In the genomic region with DNA sequence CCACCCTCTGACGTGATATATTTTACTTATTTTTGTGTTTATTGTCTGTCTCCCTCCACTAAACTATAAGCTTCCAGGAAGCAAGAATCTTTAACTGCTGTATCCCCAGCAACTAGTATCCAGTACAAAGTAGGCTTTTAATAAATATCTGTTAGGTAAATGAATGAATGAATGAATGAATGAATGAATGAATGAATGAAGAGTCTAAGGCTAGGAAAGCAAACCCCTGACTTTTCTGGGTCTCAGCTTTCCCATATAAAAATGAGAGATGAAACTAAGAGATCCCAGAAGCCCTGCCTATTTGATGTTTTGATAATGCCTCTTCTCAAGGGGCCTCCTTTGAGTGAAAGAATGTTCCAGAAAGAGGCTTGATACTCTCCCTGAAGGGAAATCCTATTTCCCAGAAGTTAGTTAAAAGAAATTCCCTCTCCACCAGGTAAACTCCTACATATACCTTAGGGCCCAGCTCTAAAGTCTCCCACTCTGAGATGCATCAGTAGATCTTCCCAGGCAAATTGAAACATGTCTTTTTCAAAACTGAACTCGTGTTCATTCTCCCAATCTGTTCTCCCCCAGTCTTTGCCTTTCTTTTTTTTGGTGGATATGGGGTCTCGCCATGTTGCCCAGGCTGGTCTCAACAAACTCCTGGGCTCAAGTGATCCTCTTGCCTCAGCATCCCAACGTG, we compare ENCODE assay signal across 1 cellular context.
TF ChIP-seq lines count a peak whose summit lies in the region.

No MANE protein-coding gene starts in this region.

TF ChIP-seq in GM12878, 131 proteins besides CTCF, POLR2A, EP300 and RAD21:
- TF ChIP-seq, protein P1, sequence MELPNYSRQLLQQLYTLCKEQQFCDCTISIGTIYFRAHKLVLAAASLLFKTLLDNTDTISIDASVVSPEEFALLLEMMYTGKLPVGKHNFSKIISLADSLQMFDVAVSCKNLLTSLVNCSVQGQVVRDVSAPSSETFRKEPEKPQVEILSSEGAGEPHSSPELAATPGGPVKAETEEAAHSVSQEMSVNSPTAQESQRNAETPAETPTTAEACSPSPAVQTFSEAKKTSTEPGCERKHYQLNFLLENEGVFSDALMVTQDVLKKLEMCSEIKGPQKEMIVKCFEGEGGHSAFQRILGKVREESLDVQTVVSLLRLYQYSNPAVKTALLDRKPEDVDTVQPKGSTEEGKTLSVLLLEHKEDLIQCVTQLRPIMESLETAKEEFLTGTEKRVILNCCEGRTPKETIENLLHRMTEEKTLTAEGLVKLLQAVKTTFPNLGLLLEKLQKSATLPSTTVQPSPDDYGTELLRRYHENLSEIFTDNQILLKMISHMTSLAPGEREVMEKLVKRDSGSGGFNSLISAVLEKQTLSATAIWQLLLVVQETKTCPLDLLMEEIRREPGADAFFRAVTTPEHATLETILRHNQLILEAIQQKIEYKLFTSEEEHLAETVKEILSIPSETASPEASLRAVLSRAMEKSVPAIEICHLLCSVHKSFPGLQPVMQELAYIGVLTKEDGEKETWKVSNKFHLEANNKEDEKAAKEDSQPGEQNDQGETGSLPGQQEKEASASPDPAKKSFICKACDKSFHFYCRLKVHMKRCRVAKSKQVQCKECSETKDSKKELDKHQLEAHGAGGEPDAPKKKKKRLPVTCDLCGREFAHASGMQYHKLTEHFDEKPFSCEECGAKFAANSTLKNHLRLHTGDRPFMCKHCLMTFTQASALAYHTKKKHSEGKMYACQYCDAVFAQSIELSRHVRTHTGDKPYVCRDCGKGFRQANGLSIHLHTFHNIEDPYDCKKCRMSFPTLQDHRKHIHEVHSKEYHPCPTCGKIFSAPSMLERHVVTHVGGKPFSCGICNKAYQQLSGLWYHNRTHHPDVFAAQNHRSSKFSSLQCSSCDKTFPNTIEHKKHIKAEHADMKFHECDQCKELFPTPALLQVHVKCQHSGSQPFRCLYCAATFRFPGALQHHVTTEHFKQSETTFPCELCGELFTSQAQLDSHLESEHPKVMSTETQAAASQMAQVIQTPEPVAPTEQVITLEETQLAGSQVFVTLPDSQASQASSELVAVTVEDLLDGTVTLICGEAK (IDR thresholded peaks at IDR 0.05; ENCODE audit: borderline replicate concordance), result no peak
- no peak for TF ChIP-seq RELA (IDR thresholded peaks at IDR 0.05; ENCODE audit: borderline replicate concordance, partially characterized antibody)
- TF ChIP-seq ZNF24 (IDR thresholded peaks at IDR 0.05), result peak; percentile 70; the same call in 1 of the 2 replicates
- TF ChIP-seq, protein P2, sequence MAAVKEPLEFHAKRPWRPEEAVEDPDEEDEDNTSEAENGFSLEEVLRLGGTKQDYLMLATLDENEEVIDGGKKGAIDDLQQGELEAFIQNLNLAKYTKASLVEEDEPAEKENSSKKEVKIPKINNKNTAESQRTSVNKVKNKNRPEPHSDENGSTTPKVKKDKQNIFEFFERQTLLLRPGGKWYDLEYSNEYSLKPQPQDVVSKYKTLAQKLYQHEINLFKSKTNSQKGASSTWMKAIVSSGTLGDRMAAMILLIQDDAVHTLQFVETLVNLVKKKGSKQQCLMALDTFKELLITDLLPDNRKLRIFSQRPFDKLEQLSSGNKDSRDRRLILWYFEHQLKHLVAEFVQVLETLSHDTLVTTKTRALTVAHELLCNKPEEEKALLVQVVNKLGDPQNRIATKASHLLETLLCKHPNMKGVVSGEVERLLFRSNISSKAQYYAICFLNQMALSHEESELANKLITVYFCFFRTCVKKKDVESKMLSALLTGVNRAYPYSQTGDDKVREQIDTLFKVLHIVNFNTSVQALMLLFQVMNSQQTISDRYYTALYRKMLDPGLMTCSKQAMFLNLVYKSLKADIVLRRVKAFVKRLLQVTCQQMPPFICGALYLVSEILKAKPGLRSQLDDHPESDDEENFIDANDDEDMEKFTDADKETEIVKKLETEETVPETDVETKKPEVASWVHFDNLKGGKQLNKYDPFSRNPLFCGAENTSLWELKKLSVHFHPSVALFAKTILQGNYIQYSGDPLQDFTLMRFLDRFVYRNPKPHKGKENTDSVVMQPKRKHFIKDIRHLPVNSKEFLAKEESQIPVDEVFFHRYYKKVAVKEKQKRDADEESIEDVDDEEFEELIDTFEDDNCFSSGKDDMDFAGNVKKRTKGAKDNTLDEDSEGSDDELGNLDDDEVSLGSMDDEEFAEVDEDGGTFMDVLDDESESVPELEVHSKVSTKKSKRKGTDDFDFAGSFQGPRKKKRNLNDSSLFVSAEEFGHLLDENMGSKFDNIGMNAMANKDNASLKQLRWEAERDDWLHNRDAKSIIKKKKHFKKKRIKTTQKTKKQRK (IDR thresholded peaks at IDR 0.05; ENCODE audit: low read depth, low read length), result no peak
- no peak for TF ChIP-seq POU2F2 (IDR thresholded peaks at IDR 0.05; ENCODE audit: borderline replicate concordance, low read depth, low read length)
